ENCODE assay signal across 27 cellular contexts in genomic region chr10:35140126-35140525, GRCh38.
"Had no signal": no experiment of that assay in that cellular context is flagged by ENCODE, and none has a peak within 500 bp of the region (broad histone marks: within the 10 kb centered on the region; RNA-seq: fewer than 3 reads in every experiment).

No MANE protein-coding gene starts in this region.

- H3K4me1 Mint-ChIP-seq: mesothelial cell of epicardium had no signal

- DNase-seq: hippocampal formation; kidney glomerular epithelial cell; left cardiac atrium; mesendoderm; naive B cell; natural killer cell; nephron progenitor cell; occipital lobe; psoas muscle; stimulated activated CD4-positive, alpha-beta T cell treated with anti-CD3 and anti-CD28 coated beads, Interleukin-1b, Interleukin-23, amount 100 ng/mL, for 48 hours; stimulated activated CD4-positive, alpha-beta T cell treated with anti-CD3 and anti-CD28 coated beads, Interleukin-2, amount 100 ng/mL, for 48 hours; stimulated activated CD4-positive, alpha-beta T cell treated with anti-CD3 and anti-CD28 coated beads, Interleukin-4, amount 100 ng/mL, for 4 hours; stimulated activated CD8-positive, alpha-beta memory T cell treated with anti-CD3 and anti-CD28 coated beads, Interleukin-4, amount 100 ng/mL, for 48 hours; stimulated activated naive CD4-positive, alpha-beta T cell treated with Interleukin-2 at 50 U/mL for 16 hours; stimulated activated naive CD8-positive, alpha-beta T cell treated with anti-CD3 and anti-CD28 coated beads, Interleukin-15, amount 100 ng/mL, for 72 hours; substantia nigra; upper lobe of left lung had no signal

- ATAC-seq: left cardiac atrium; natural killer cell; stimulated activated memory B cell treated with anti-CD40 and anti-IgM and Interleukin-4, amounts not matched to agents 10 μg/mL and 1 μg/mL and 100 μg/mL, for 72 hours; stimulated activated naive CD8-positive, alpha-beta T cell treated with anti-CD3 and anti-CD28 coated beads, Interleukin-15, amount 100 ng/mL, for 72 hours had no signal

- H3K27me3 Mint-ChIP-seq: naive B cell; stimulated activated memory B cell treated with anti-CD40 and anti-IgM and Interleukin-4, amounts not matched to agents 10 μg/mL and 1 μg/mL and 100 μg/mL, for 72 hours; stimulated activated naive CD8-positive, alpha-beta T cell treated with anti-CD3 and anti-CD28 coated beads, Interleukin-15, amount 100 ng/mL, for 72 hours had no signal

- H3K27me3 ChIP-seq: neural progenitor cell, neutrophil, right lobe of liver, tibial nerve, upper lobe of left lung, vagina had no signal

- H3K9me3 ChIP-seq: neutrophil, psoas muscle, right lobe of liver, tibial nerve, upper lobe of left lung, vagina had no signal

- H3K4me3 ChIP-seq: lung, neural progenitor cell, psoas muscle, right lobe of liver, smooth muscle cell, tibial nerve, upper lobe of left lung, vagina had no signal

- H3K27ac ChIP-seq: neural progenitor cell, neutrophil, parathyroid adenoma, psoas muscle, tibial nerve, upper lobe of left lung, vagina had no signal

- H3K4me3 Mint-ChIP-seq: mesothelial cell of epicardium; naive B cell; natural killer cell; nephron progenitor cell; neural progenitor cell; stimulated activated memory B cell treated with anti-CD40 and anti-IgM and Interleukin-4, amounts not matched to agents 10 μg/mL and 1 μg/mL and 100 μg/mL, for 72 hours; stimulated activated naive CD8-positive, alpha-beta T cell treated with anti-CD3 and anti-CD28 coated beads, Interleukin-15, amount 100 ng/mL, for 72 hours had no signal

- H3K36me3 Mint-ChIP-seq: naive B cell, natural killer cell had no signal

- H3K36me3 ChIP-seq: neural progenitor cell, neutrophil, right lobe of liver, tibial nerve, upper lobe of left lung, vagina had no signal

- H3K9me3 Mint-ChIP-seq: mesothelial cell of epicardium; natural killer cell; stimulated activated naive CD8-positive, alpha-beta T cell treated with anti-CD3 and anti-CD28 coated beads, Interleukin-15, amount 100 ng/mL, for 72 hours had no signal

- H3K4me1 ChIP-seq: neural progenitor cell, vagina had no signal
